Comparison of ENCODE assay signal across 16 cellular contexts in genomic region chr14:54919330-54919729, GRCh38. TPM values are rescaled to one million over a fixed set of nuclear protein-coding genes. Genes with fewer than 3 reads are reported as not detected.
DNase-seq lines count a peak whose midpoint lies in the region; ATAC-seq, FAIRE-seq and TF ChIP-seq lines count a peak whose summit lies in the region.
"Had no signal": no experiment of that assay in that cellular context is flagged by ENCODE, and none has a peak within 500 bp of the region (broad histone marks: within the 10 kb centered on the region; RNA-seq: fewer than 3 reads in every experiment).

No MANE protein-coding gene starts in this region.

- H3K4me3 Mint-ChIP-seq in activated T-cell treated with anti-CD3 and anti-CD28 coated beads, Interleukin-2, amount 50 U/mL, for 4 hours, result no peak overlapping the region
- H3K4me3 Mint-ChIP-seq: B cell; CD8-positive, alpha-beta T cell; IgD-negative memory B cell had no signal

- H3K4me1 Mint-ChIP-seq in activated T-cell treated with anti-CD3 and anti-CD28 coated beads, Interleukin-2, amount 50 U/mL, for 4 hours (ENCODE audit: low read depth), result no peaks in the 10 kb centered on the region
- H3K4me1 Mint-ChIP-seq: B cell, IgD-negative memory B cell had no signal

- H3K36me3 Mint-ChIP-seq in activated T-cell treated with anti-CD3 and anti-CD28 coated beads, Interleukin-2, amount 50 U/mL, for 4 hours (ENCODE audit: insufficient read depth), result no peaks in the 10 kb centered on the region
- H3K36me3 Mint-ChIP-seq: CD8-positive, alpha-beta T cell had no signal

- DNase-seq in NCI-H748 (lab: John Stamatoyannopoulos, UW; ENCODE audit: unreplicated experiment) (peak; percentile 15), NCI-H748 treated with DMSO at 0.1 percent for 48 hours (lab: John Stamatoyannopoulos, UW) (no peak), LHCN-M2 (ENCODE audit: low read depth) (peak; percentile 10), myocyte (ENCODE audit: low read depth) (peak; percentile 56), GM12892 (ENCODE audit: insufficient read length) (no peak)
- DNase-seq in activated T-cell treated with anti-CD3 and anti-CD28 coated beads, Interleukin-2, amount 50 U/mL, for 4 hours, result no peak
- DNase-seq: Calu3; CD8-positive, alpha-beta T cell; GM23248; HCEC 1CT had no signal

- FAIRE-seq in GM12892 (lab: Jason Lieb, UNC), result no peak
- FAIRE-seq: G401.6, GM12891, GM18507, HepG2 had no signal

- no peak for ATAC-seq in activated T-cell treated with anti-CD3 and anti-CD28 coated beads, Interleukin-2, amount 50 U/mL, for 4 hours
- ATAC-seq: CD8-positive, alpha-beta T cell; HepG2 had no signal

- no peaks in the 10 kb centered on the region for H3K9me3 Mint-ChIP-seq in activated T-cell treated with anti-CD3 and anti-CD28 coated beads, Interleukin-2, amount 50 U/mL, for 4 hours
- H3K9me3 Mint-ChIP-seq: CD8-positive, alpha-beta T cell; IgD-negative memory B cell had no signal

- TF ChIP-seq POLR2A in GM12892 (IDR thresholded peaks at IDR 0.05; ENCODE audit: low read depth, low read length), result no peak

- no peaks in the 10 kb centered on the region for H3K27me3 Mint-ChIP-seq in activated T-cell treated with anti-CD3 and anti-CD28 coated beads, Interleukin-2, amount 50 U/mL, for 4 hours (ENCODE audit: low read depth)

RNA-seq across cellular contexts. Expression of gene GCH1, which starts 16.7 kb away (rescaled TPM):
- total RNA-seq in LHCN-M2 (2014; rRNA removed) (0.51 and 0.80 TPM in 2 replicates), myocyte (2.2 and 2.5 TPM in 2 replicates)
- polyA plus RNA-seq in LHCN-M2 (2012), result 0.22 TPM
- polyA plus RNA-seq in myocyte (2012), result 0.62 TPM
- 22.5 TPM for polyA plus RNA-seq in GM12892 (2012; ENCODE audit: missing spikeins)
- total RNA-seq in activated T-cell treated with anti-CD3 and anti-CD28 coated beads, Interleukin-2, amount 50 U/mL, for 4 hours, result 10 to 100 TPM; 39.4 to 49.6 (median 44.2) TPM

Comparison
In these comparisons a context has a peak if more than half of its experiments do, and no peak if none do; other contexts are left out.
1. DNase-seq: peak in NCI-H748 (single experiment), LHCN-M2 (single experiment) and myocyte (single experiment); none in NCI-H748 treated with DMSO at 0.1 percent for 48 hours (single experiment), GM12892 (single experiment) and activated T-cell treated with anti-CD3 and anti-CD28 coated beads, Interleukin-2, amount 50 U/mL, for 4 hours (single experiment).
2. RNA of gene GCH1, which starts 16.7 kb away (total RNA-seq): 39.4 to 49.6 TPM in activated T-cell treated with anti-CD3 and anti-CD28 coated beads, Interleukin-2, amount 50 U/mL, for 4 hours; 2.2 to 2.5 TPM in myocyte and 0.51 to 0.80 TPM in LHCN-M2; every median in the first group is over 10 times any median in the second.